26 cellular contexts compared by ENCODE assay signal in genomic region chr1:152565115-152565514, GRCh38. TPM values are rescaled to one million over a fixed set of nuclear protein-coding genes. Genes with fewer than 3 reads are reported as not detected.
DNase-seq lines count a peak whose midpoint lies in the region; ATAC-seq, FAIRE-seq and TF ChIP-seq lines count a peak whose summit lies in the region.
"Had no signal": no experiment of that assay in that cellular context is flagged by ENCODE, and none has a peak within 500 bp of the region (broad histone marks: within the 10 kb centered on the region; RNA-seq: fewer than 3 reads in every experiment).

No MANE protein-coding gene starts in this region.

- POLR2A ChIA-PET in GM12878 (lab: Charles Lee) = no interaction called here

- in situ Hi-C loops in GM12878 (cut with MboI) = no loop called here

- H3K9me3 Mint-ChIP-seq in activated T-cell treated with anti-CD3 and anti-CD28 coated beads, Interleukin-2, amount 50 U/mL, for 72 hours = peaks cover 2 to 5% of the 10 kb centered on the region in 2 donors
- H3K9me3 Mint-ChIP-seq in activated T-cell treated with anti-CD3 and anti-CD28 coated beads, Interleukin-2, amount 50 U/mL, for 24 hours = peaks cover 12% of the 10 kb centered on the region
- H3K9me3 Mint-ChIP-seq: CD4-positive, alpha-beta T cell had no signal

- no peak overlapping the region for H3K4me2 ChIP-seq in GM12878 (ENCODE audit: control insufficient read depth, insufficient read depth)

- intact Hi-C loops in GM12878 (cut with micrococcal nuclease; ENCODE audit: unreplicated experiment) = no loop called here

- BruUV-seq in GM12878 (replicated peaks; lab: Mats Ljungman, UMichigan) = no TSS peak

- TF ChIP-seq POLR2A in GM12878 (IDR thresholded peaks at IDR 0.05; ENCODE audit: low read depth, low read length) = no peak

- no peaks in the 10 kb centered on the region for H3K79me2 ChIP-seq in GM12878 (ENCODE audit: control insufficient read depth, insufficient read depth, low read length)

- no peak overlapping the region for H3K27ac ChIP-seq in GM12878 (ENCODE audit: control insufficient read depth, insufficient read depth)
- H3K27ac ChIP-seq: 22Rv1; BLaER1 treated with 17β-estradiol and CSF1 and Interleukin-3, amounts not matched to agents 10 nM and 100 nM had no signal

- DNase-seq in activated T-cell treated with anti-CD3 and anti-CD28 coated beads, Interleukin-2, amount 50 U/mL, for 72 hours = no peak
- DNase-seq in activated T-cell treated with anti-CD3 and anti-CD28 coated beads, Interleukin-2, amount 50 U/mL, for 24 hours = no peak
- DNase-seq in GM12865 (ENCODE audit: low read depth) (peak; percentile 16), GM18507 (ENCODE audit: extremely low spot score, insufficient read length, low read depth) (no peak), GM12878 (ENCODE audit: low read depth, low spot score) (no peak), AG08395 (ENCODE audit: low spot score) (no peak)
- DNase-seq: AML-193; BE2C; CD4-positive, alpha-beta T cell; CD8-positive, alpha-beta memory T cell; DMS 273 treated with DMSO at 0.1 percent for 48 hours; DMS79; EL; GDM1; GOT3; H7; HCEC 1CT had no signal

- H4K20me1 ChIP-seq in GM12878 (ENCODE audit: control insufficient read depth, insufficient read depth) = no peaks in the 10 kb centered on the region
- H4K20me1 ChIP-seq: BLaER1 treated with 17β-estradiol and CSF1 and Interleukin-3, amounts not matched to agents 10 nM and 100 nM had no signal

- WGBS in GM12878 (ENCODE audit: insufficient coverage, insufficient replicate concordance, low lambda C conversion rate, missing lambda C conversion rate) = 7% methylated on average over 2 of the region's 2 CpGs

- peaks cover 1 to 4% of the 10 kb centered on the region in 2 donors for H3K36me3 Mint-ChIP-seq in activated T-cell treated with anti-CD3 and anti-CD28 coated beads, Interleukin-2, amount 50 U/mL, for 72 hours (ENCODE audit: insufficient read depth in 2 of 2)
- no peaks in the 10 kb centered on the region for H3K36me3 Mint-ChIP-seq in activated T-cell treated with anti-CD3 and anti-CD28 coated beads, Interleukin-2, amount 50 U/mL, for 24 hours (ENCODE audit: low read depth)
- H3K36me3 Mint-ChIP-seq: CD14-positive monocyte; CD8-positive, alpha-beta memory T cell had no signal

- ATAC-seq in activated T-cell treated with anti-CD3 and anti-CD28 coated beads, Interleukin-2, amount 50 U/mL, for 72 hours (replicated peaks in 1 of 2) = no peak
- ATAC-seq in GM12878 (no peak), HG03280 (IDR thresholded peaks at IDR 0.05; ENCODE audit: unreplicated experiment) (no peak), GM21528 (IDR thresholded peaks at IDR 0.05; ENCODE audit: low FRiP score, unreplicated experiment) (no peak)

- CTCF ChIA-PET in GM12878 (lab: Yijun Ruan, JAX) = interaction anchor here (0.9 kb wide), 1 partner anchor 107 kb away, joined by 3 read pairs; no protein-coding TSS in a partner anchor

- H3K4me1 Mint-ChIP-seq in activated T-cell treated with anti-CD3 and anti-CD28 coated beads, Interleukin-2, amount 50 U/mL, for 72 hours (ENCODE audit: low read depth) = no peaks in the 10 kb centered on the region
- peaks cover 1% of the 10 kb centered on the region for H3K4me1 Mint-ChIP-seq in activated T-cell treated with anti-CD3 and anti-CD28 coated beads, Interleukin-2, amount 50 U/mL, for 24 hours (ENCODE audit: low read depth)
- H3K4me1 Mint-ChIP-seq: CD14-positive monocyte; CD8-positive, alpha-beta memory T cell had no signal

- H3K4me3 ChIP-seq in GM12865 (ENCODE audit: low read depth, low read length) = no peak overlapping the region
- no peak overlapping the region for H3K4me3 ChIP-seq in GM12878
- H3K4me3 ChIP-seq: BLaER1 treated with 17β-estradiol and CSF1 and Interleukin-3, amounts not matched to agents 10 nM and 100 nM had no signal

- TF ChIP-seq RAD21 in GM12878 (IDR thresholded peaks at IDR 0.05; ENCODE audit: insufficient read depth, low read depth, low read length) = no peak

- FAIRE-seq in GM18507 (lab: Jason Lieb, UNC) (peak; percentile 21), GM12878 (lab: Jason Lieb, UNC) (no peak)
- FAIRE-seq: A204.1, D721Med, GM12891 had no signal

- H2AFZ ChIP-seq in GM12878 (ENCODE audit: control insufficient read depth, low read depth, low read length) = no peak overlapping the region

- no peaks in the 10 kb centered on the region for H3K27me3 Mint-ChIP-seq in activated T-cell treated with anti-CD3 and anti-CD28 coated beads, Interleukin-2, amount 50 U/mL, for 72 hours (ENCODE audit: low read depth)
- H3K27me3 Mint-ChIP-seq in activated T-cell treated with anti-CD3 and anti-CD28 coated beads, Interleukin-2, amount 50 U/mL, for 24 hours = peaks cover 21% of the 10 kb centered on the region

- H3K9ac ChIP-seq in GM12878 (ENCODE audit: control insufficient read depth, insufficient read depth, low read length) = no peak overlapping the region
- H3K9ac ChIP-seq: BLaER1 treated with 17β-estradiol and CSF1 and Interleukin-3, amounts not matched to agents 10 nM and 100 nM had no signal

- H3K27ac Mint-ChIP-seq in activated T-cell treated with anti-CD3 and anti-CD28 coated beads, Interleukin-2, amount 50 U/mL, for 72 hours = peak overlapping the region; percentile 12
- H3K27ac Mint-ChIP-seq in activated T-cell treated with anti-CD3 and anti-CD28 coated beads, Interleukin-2, amount 50 U/mL, for 24 hours = no peak overlapping the region
- H3K27ac Mint-ChIP-seq: CD4-positive, alpha-beta T cell; CD8-positive, alpha-beta memory T cell had no signal

- no peaks in the 10 kb centered on the region for H3K36me3 ChIP-seq in GM12878 (ENCODE audit: control insufficient read depth in 2 of 2, insufficient read depth in 2 of 2, low read length in 1 of 2)
- H3K36me3 ChIP-seq: BE2C; BLaER1 treated with 17β-estradiol and CSF1 and Interleukin-3, amounts not matched to agents 10 nM and 100 nM had no signal

- TF ChIP-seq EP300 in GM12878 (IDR thresholded peaks at IDR 0.05; ENCODE audit: borderline replicate concordance in 1 of 2, control insufficient read depth in 1 of 2, low read depth in 2 of 2, low read length in 2 of 2) = no peak

- SMC1A ChIA-PET in GM12878 (lab: Charles Lee; ENCODE audit: uncharacterized antibody, unreplicated experiment) = no interaction called here

- TF ChIP-seq CTCF in GM12865 (IDR thresholded peaks at IDR 0.05; ENCODE audit: insufficient read depth, low read depth, low read length, missing control alignments) (no peak), GM12878 (IDR thresholded peaks at IDR 0.05 in 2 of 3, conservative IDR thresholded peaks at IDR 0.05 in 1 of 3; ENCODE audit: control insufficient read depth in 2 of 3, extremely low read depth in 1 of 3, insufficient read depth in 1 of 3, low read depth in 3 of 3, low read length in 3 of 3) (no peak)

- H3K27me3 ChIP-seq in GM12878 (replicated peaks in 1 of 2; ENCODE audit: control insufficient read depth in 2 of 2, insufficient read depth in 2 of 2, low read length in 1 of 2) = no peaks in the 10 kb centered on the region
- H3K27me3 ChIP-seq: BE2C; BLaER1 treated with 17β-estradiol and CSF1 and Interleukin-3, amounts not matched to agents 10 nM and 100 nM had no signal

- peak overlapping the region in 1 of 2 donors; percentile 11 for H3K4me3 Mint-ChIP-seq in activated T-cell treated with anti-CD3 and anti-CD28 coated beads, Interleukin-2, amount 50 U/mL, for 72 hours
- H3K4me3 Mint-ChIP-seq in activated T-cell treated with anti-CD3 and anti-CD28 coated beads, Interleukin-2, amount 50 U/mL, for 24 hours = no peak overlapping the region
- H3K4me3 Mint-ChIP-seq: CD14-positive monocyte; CD4-positive, alpha-beta T cell; CD8-positive, alpha-beta memory T cell had no signal

- RAD21 ChIA-PET in GM12878 (lab: Charles Lee; ENCODE audit: unreplicated experiment) = no interaction called here

- peaks cover under 1% of the 10 kb centered on the region; the same call in 1 of the 3 replicates for H3K9me3 ChIP-seq in GM12878 (replicated peaks; ENCODE audit: control insufficient read depth, insufficient read depth, low read length)
- H3K9me3 ChIP-seq: BE2C had no signal

- H3K4me1 ChIP-seq in GM12878 (ENCODE audit: control insufficient read depth, insufficient read depth, low read length) = no peaks in the 10 kb centered on the region
- H3K4me1 ChIP-seq: BE2C had no signal

RNA-seq across cellular contexts. Expression of gene LCE3E, which starts 1.5 kb away (rescaled TPM):
- total RNA-seq in activated T-cell treated with anti-CD3 and anti-CD28 coated beads, Interleukin-2, amount 50 U/mL, for 72 hours = not detected
- total RNA-seq in GM12878 (2013; cell fraction: nucleolus; rRNA removed) = not detected in 2 replicates
- total RNA-seq in GM12878 (2014; rRNA removed) = not detected in 2 replicates
- total RNA-seq in GM12878 (2014; rRNA removed; fragmentation: Illumina TruSeq; extraction: Trizol) = not detected in 2 replicates
- total RNA-seq in GM12878 (2021) = not detected in 2 replicates
- not detected for polyA plus RNA-seq in GM12878 (2011; ENCODE audit: low read depth)
- polyA plus RNA-seq in GM12878 (2011; rRNA removed) = not detected in 2 replicates
- polyA plus RNA-seq in GM12878 (2011; cell fraction: cytosol; rRNA removed) = not detected in 2 replicates
- polyA plus RNA-seq in GM12878 (2011; cell fraction: nucleus; rRNA removed) = not detected in 2 replicates
- polyA plus RNA-seq in GM12878 (2012) = not detected in 2 replicates
- not detected in 2 replicates for polyA plus RNA-seq in GM12878 (2014; fragmentation: Illumina TruSeq; extraction: Trizol)
- not detected for polyA plus RNA-seq in GM12878 (2014; fragmentation: Nextera tagmentation; extraction: Ambion mirVana)
- not detected in 2 replicates for polyA plus RNA-seq in GM12878 (2014; rRNA removed)
- not detected for polyA plus RNA-seq in GM12878 (2016; fragmentation: Nextera tagmentation; extraction: Ambion mirVana)
- polyA minus RNA-seq in GM12878 (2011; rRNA and poly(A)+ RNA removed) = not detected in 2 replicates
- not detected in 2 replicates for polyA minus RNA-seq in GM12878 (2011; cell fraction: cytosol; rRNA and poly(A)+ RNA removed)
- polyA minus RNA-seq in GM12878 (2011; cell fraction: nucleus; rRNA and poly(A)+ RNA removed) = not detected in 2 replicates
- total RNA-seq: CD4-positive, alpha-beta T cell; CD8-positive, alpha-beta memory T cell; H7 had no signal
- polyA plus RNA-seq: AG04450; CD14-positive monocyte; CD8-positive, alpha-beta memory T cell had no signal

RNA-seq across cellular contexts. Expression of gene LCE3D, which starts 15.2 kb away (rescaled TPM):
- not detected for total RNA-seq in activated T-cell treated with anti-CD3 and anti-CD28 coated beads, Interleukin-2, amount 50 U/mL, for 72 hours
- not detected in 2 replicates for total RNA-seq in GM12878 (2013; cell fraction: nucleolus; rRNA removed)
- total RNA-seq in GM12878 (2014; rRNA removed) (not detected in 2 replicates), GM12878 (2014; rRNA removed; fragmentation: Illumina TruSeq; extraction: Trizol) (not detected in 2 replicates), GM12878 (2021) (not detected in 2 replicates)
- polyA plus RNA-seq in GM12878 (2011; ENCODE audit: low read depth) = not detected
- polyA plus RNA-seq in GM12878 (2011; rRNA removed) (not detected in 2 replicates), GM12878 (2014; fragmentation: Illumina TruSeq; extraction: Trizol) (not detected in 2 replicates), GM12878 (2014; fragmentation: Nextera tagmentation; extraction: Ambion mirVana) (not detected), GM12878 (2014; rRNA removed) (0.27 TPM in 1 of 2 replicates, not detected in the other), GM12878 (2016; fragmentation: Nextera tagmentation; extraction: Ambion mirVana) (not detected)
- polyA plus RNA-seq in GM12878 (2011; cell fraction: cytosol; rRNA removed) = not detected in 2 replicates
- not detected in 2 replicates for polyA plus RNA-seq in GM12878 (2011; cell fraction: nucleus; rRNA removed)
- polyA plus RNA-seq in GM12878 (2012) = not detected in 2 replicates
- polyA minus RNA-seq in GM12878 (2011; rRNA and poly(A)+ RNA removed) = not detected in 2 replicates
- not detected in 2 replicates for polyA minus RNA-seq in GM12878 (2011; cell fraction: cytosol; rRNA and poly(A)+ RNA removed)
- polyA minus RNA-seq in GM12878 (2011; cell fraction: nucleus; rRNA and poly(A)+ RNA removed) = not detected in 2 replicates
- total RNA-seq: CD4-positive, alpha-beta T cell; CD8-positive, alpha-beta memory T cell; H7 had no signal
- polyA plus RNA-seq: AG04450; CD14-positive monocyte; CD8-positive, alpha-beta memory T cell had no signal

RNA-seq across cellular contexts. Expression of gene LCE3C, which starts 34.9 kb away (rescaled TPM):
- total RNA-seq in activated T-cell treated with anti-CD3 and anti-CD28 coated beads, Interleukin-2, amount 50 U/mL, for 72 hours = not detected
- total RNA-seq in GM12878 (2013; cell fraction: nucleolus; rRNA removed) = not detected in 2 replicates
- total RNA-seq in GM12878 (2014; rRNA removed) (not detected in 2 replicates), GM12878 (2014; rRNA removed; fragmentation: Illumina TruSeq; extraction: Trizol) (not detected in 2 replicates), GM12878 (2021) (not detected in 2 replicates)
- polyA plus RNA-seq in GM12878 (2011; ENCODE audit: low read depth) = not detected
- polyA plus RNA-seq in GM12878 (2011; rRNA removed) (not detected in 2 replicates), GM12878 (2014; fragmentation: Illumina TruSeq; extraction: Trizol) (not detected in 2 replicates), GM12878 (2014; fragmentation: Nextera tagmentation; extraction: Ambion mirVana) (not detected), GM12878 (2014; rRNA removed) (not detected in 2 replicates), GM12878 (2016; fragmentation: Nextera tagmentation; extraction: Ambion mirVana) (not detected)
- polyA plus RNA-seq in GM12878 (2011; cell fraction: cytosol; rRNA removed) = not detected in 2 replicates
- polyA plus RNA-seq in GM12878 (2011; cell fraction: nucleus; rRNA removed) = not detected in 2 replicates
- not detected in 2 replicates for polyA plus RNA-seq in GM12878 (2012)
- polyA minus RNA-seq in GM12878 (2011; rRNA and poly(A)+ RNA removed) = not detected in 2 replicates
- polyA minus RNA-seq in GM12878 (2011; cell fraction: cytosol; rRNA and poly(A)+ RNA removed) = not detected in 2 replicates
- polyA minus RNA-seq in GM12878 (2011; cell fraction: nucleus; rRNA and poly(A)+ RNA removed) = not detected in 2 replicates
- total RNA-seq: CD4-positive, alpha-beta T cell; CD8-positive, alpha-beta memory T cell; H7 had no signal
- polyA plus RNA-seq: AG04450; CD14-positive monocyte; CD8-positive, alpha-beta memory T cell had no signal

RNA-seq across cellular contexts. Expression of gene LCE3B, which starts 48.5 kb away (rescaled TPM):
- not detected for total RNA-seq in activated T-cell treated with anti-CD3 and anti-CD28 coated beads, Interleukin-2, amount 50 U/mL, for 72 hours
- not detected in 2 replicates for total RNA-seq in GM12878 (2013; cell fraction: nucleolus; rRNA removed)
- total RNA-seq in GM12878 (2014; rRNA removed) = not detected in 2 replicates
- not detected in 2 replicates for total RNA-seq in GM12878 (2014; rRNA removed; fragmentation: Illumina TruSeq; extraction: Trizol)
- total RNA-seq in GM12878 (2021) = not detected in 2 replicates
- not detected for polyA plus RNA-seq in GM12878 (2011; ENCODE audit: low read depth)
- polyA plus RNA-seq in GM12878 (2011; rRNA removed) = not detected in 2 replicates
- not detected in 2 replicates for polyA plus RNA-seq in GM12878 (2011; cell fraction: cytosol; rRNA removed)
- not detected in 2 replicates for polyA plus RNA-seq in GM12878 (2011; cell fraction: nucleus; rRNA removed)
- not detected in 2 replicates for polyA plus RNA-seq in GM12878 (2012)
- not detected in 2 replicates for polyA plus RNA-seq in GM12878 (2014; fragmentation: Illumina TruSeq; extraction: Trizol)
- polyA plus RNA-seq in GM12878 (2014; fragmentation: Nextera tagmentation; extraction: Ambion mirVana) = not detected
- not detected in 2 replicates for polyA plus RNA-seq in GM12878 (2014; rRNA removed)
- not detected for polyA plus RNA-seq in GM12878 (2016; fragmentation: Nextera tagmentation; extraction: Ambion mirVana)
- polyA minus RNA-seq in GM12878 (2011; rRNA and poly(A)+ RNA removed) = not detected in 2 replicates
- not detected in 2 replicates for polyA minus RNA-seq in GM12878 (2011; cell fraction: cytosol; rRNA and poly(A)+ RNA removed)
- not detected in 2 replicates for polyA minus RNA-seq in GM12878 (2011; cell fraction: nucleus; rRNA and poly(A)+ RNA removed)
- total RNA-seq: CD4-positive, alpha-beta T cell; CD8-positive, alpha-beta memory T cell; H7 had no signal
- polyA plus RNA-seq: AG04450; CD14-positive monocyte; CD8-positive, alpha-beta memory T cell had no signal

RNA-seq across cellular contexts. Expression of gene CRCT1, which starts 50.8 kb away (rescaled TPM):
- not detected for total RNA-seq in activated T-cell treated with anti-CD3 and anti-CD28 coated beads, Interleukin-2, amount 50 U/mL, for 72 hours
- total RNA-seq in GM12878 (2013; cell fraction: nucleolus; rRNA removed) = not detected in 2 replicates
- not detected in 2 replicates for total RNA-seq in GM12878 (2014; rRNA removed)
- not detected in 2 replicates for total RNA-seq in GM12878 (2014; rRNA removed; fragmentation: Illumina TruSeq; extraction: Trizol)
- not detected in 2 replicates for total RNA-seq in GM12878 (2021)
- polyA plus RNA-seq in GM12878 (2011; ENCODE audit: low read depth) = not detected
- not detected in 2 replicates for polyA plus RNA-seq in GM12878 (2011; rRNA removed)
- not detected in 2 replicates for polyA plus RNA-seq in GM12878 (2011; cell fraction: cytosol; rRNA removed)
- polyA plus RNA-seq in GM12878 (2011; cell fraction: nucleus; rRNA removed) = not detected in 2 replicates
- not detected in 2 replicates for polyA plus RNA-seq in GM12878 (2012)
- not detected in 2 replicates for polyA plus RNA-seq in GM12878 (2014; fragmentation: Illumina TruSeq; extraction: Trizol)
- polyA plus RNA-seq in GM12878 (2014; fragmentation: Nextera tagmentation; extraction: Ambion mirVana) = not detected
- not detected in 2 replicates for polyA plus RNA-seq in GM12878 (2014; rRNA removed)
- polyA plus RNA-seq in GM12878 (2016; fragmentation: Nextera tagmentation; extraction: Ambion mirVana) = not detected
- polyA minus RNA-seq in GM12878 (2011; rRNA and poly(A)+ RNA removed) = not detected in 2 replicates
- polyA minus RNA-seq in GM12878 (2011; cell fraction: cytosol; rRNA and poly(A)+ RNA removed) = not detected in 2 replicates
- not detected in 2 replicates for polyA minus RNA-seq in GM12878 (2011; cell fraction: nucleus; rRNA and poly(A)+ RNA removed)
- total RNA-seq: CD4-positive, alpha-beta T cell; CD8-positive, alpha-beta memory T cell; H7 had no signal
- polyA plus RNA-seq: AG04450; CD14-positive monocyte; CD8-positive, alpha-beta memory T cell had no signal
